19 cellular contexts compared by ENCODE assay signal in genomic region chr20:52361650-52362049, GRCh38.
DNase-seq lines count a peak whose midpoint lies in the region; ATAC-seq and FAIRE-seq lines count a peak whose summit lies in the region.
"Had no signal": no experiment of that assay in that cellular context is flagged by ENCODE, and none has a peak within 500 bp of the region (broad histone marks: within the 10 kb centered on the region; RNA-seq: fewer than 3 reads in every experiment).

No MANE protein-coding gene starts in this region.

- FAIRE-seq in HTR-8/SVneo (lab: Jason Lieb, UNC), result peak; percentile 62
- FAIRE-seq: A204.1, G401.6, GM12892, GM19239, H1 had no signal

- ATAC-seq in left lobe of liver, result peak; percentile 44
- ATAC-seq: CD8-positive, alpha-beta T cell had no signal

- peak; percentile 10 for DNase-seq in NCI-H2029 (lab: John Stamatoyannopoulos, UW)
- DNase-seq in NCI-H2029 treated with DMSO at 0.1 percent for 48 hours (lab: John Stamatoyannopoulos, UW), result no peak
- no peak for DNase-seq in HTR-8/SVneo (ENCODE audit: insufficient read length, low spot score)
- DNase-seq in left lobe of liver (ENCODE audit: low spot score), result no peak
- no peak for DNase-seq in effector CD8-positive, alpha-beta T cell (lab: John Stamatoyannopoulos, UW)
- no peak for DNase-seq in OCI-M1 (lab: John Stamatoyannopoulos, UW)
- DNase-seq: Caco-2; CD4-positive, CD25-positive, alpha-beta regulatory T cell; CD8-positive, alpha-beta T cell; DMS153; DND-41; GM23248; H7; HCEC 1CT had no signal
